19 cellular contexts compared by ENCODE assay signal in the genomic region with DNA sequence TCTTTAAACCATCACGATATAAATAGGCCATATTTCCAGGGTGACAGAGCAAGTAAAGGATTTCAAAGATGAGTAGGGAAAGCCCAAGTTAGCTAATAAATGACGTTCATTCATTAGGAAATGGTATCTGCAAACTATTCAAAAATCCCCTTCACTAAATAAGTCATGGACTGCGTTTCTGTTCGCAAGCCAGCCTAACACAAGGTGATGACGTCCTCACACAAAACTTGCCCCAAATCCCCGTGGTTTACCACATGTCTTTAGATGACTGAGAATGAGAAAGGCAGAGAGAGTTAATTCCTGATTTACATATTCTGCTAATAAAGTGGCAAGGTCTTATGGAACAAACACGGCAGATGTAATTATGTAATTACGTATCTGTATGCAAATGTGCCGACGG.
A peak's percentile ranks its signal among the peaks of the same experiment; 100 is the strongest.
DNase-seq lines count a peak whose midpoint lies in the region; ATAC-seq lines count a peak whose summit lies in the region.
"Had no signal": no experiment of that assay in that cellular context is flagged by ENCODE, and none has a peak within 500 bp of the region (broad histone marks: within the 10 kb centered on the region; RNA-seq: fewer than 3 reads in every experiment).

No MANE protein-coding gene starts in this region.

- no peak overlapping the region for H3K27ac Mint-ChIP-seq in stimulated activated naive CD8-positive, alpha-beta T cell treated with anti-CD3 and anti-CD28 coated beads, Interleukin-15, amount 100 ng/mL, for 72 hours
- no peak overlapping the region for H3K27ac Mint-ChIP-seq in immature natural killer cell
- H3K27ac Mint-ChIP-seq: activated naive CD4-positive, alpha-beta T cell treated with anti-CD3 and anti-CD28 coated beads, Interleukin-2, amount 50 U/mL, for 24 hours; endodermal cell; GM23338 had no signal

- H3K4me1 Mint-ChIP-seq in stimulated activated naive CD8-positive, alpha-beta T cell treated with anti-CD3 and anti-CD28 coated beads, Interleukin-15, amount 100 ng/mL, for 72 hours, result no peaks in the 10 kb centered on the region
- no peaks in the 10 kb centered on the region for H3K4me1 Mint-ChIP-seq in immature natural killer cell
- H3K4me1 Mint-ChIP-seq: activated naive CD4-positive, alpha-beta T cell treated with anti-CD3 and anti-CD28 coated beads, Interleukin-2, amount 50 U/mL, for 24 hours; endodermal cell; GM23338 had no signal

- no peaks in the 10 kb centered on the region for H3K27me3 Mint-ChIP-seq in stimulated activated naive CD8-positive, alpha-beta T cell treated with anti-CD3 and anti-CD28 coated beads, Interleukin-15, amount 100 ng/mL, for 72 hours
- peaks cover 0 to 2% (median 0%) of the 10 kb centered on the region in 3 donors for H3K27me3 Mint-ChIP-seq in immature natural killer cell (ENCODE audit: low read depth in 3 of 3)
- H3K27me3 Mint-ChIP-seq: activated naive CD4-positive, alpha-beta T cell treated with anti-CD3 and anti-CD28 coated beads, Interleukin-2, amount 50 U/mL, for 24 hours had no signal

- DNase-seq in stimulated activated naive CD8-positive, alpha-beta T cell treated with anti-CD3 and anti-CD28 coated beads, Interleukin-15, amount 100 ng/mL, for 72 hours, result no peak
- no peak for DNase-seq in stimulated activated naive CD8-positive, alpha-beta T cell treated with anti-CD3 and anti-CD28 coated beads, Interleukin-15, Interleukin-2, amounts not matched to agents 100 U/mL and 50 U/mL, for 24 hours
- DNase-seq in NCI-H510A treated with DMSO at 0.1 percent for 48 hours (lab: John Stamatoyannopoulos, UW) (no peak), posterior vena cava (ENCODE audit: low spot score) (no peak), immature natural killer cell (no peak)
- DNase-seq in stimulated activated CD4-positive, alpha-beta T cell treated with anti-CD3 and anti-CD28 coated beads, Interleukin-12 subunit alpha, Interleukin-12 subunit beta, amount 100 ng/mL, for 4 hours, result no peak
- DNase-seq: activated CD4-positive, alpha-beta T cell treated with anti-CD3 and anti-CD28 coated beads, Interleukin-2, amount 50 U/mL, for 48 hours; endodermal cell; left ventricle myocardium superior; MM.1S; NCI-H1694 treated with DMSO at 0.1 percent for 48 hours; stimulated activated CD4-positive, alpha-beta T cell treated with anti-CD3 and anti-CD28 coated beads, Interleukin-15, amount 100 ng/mL, for 24 hours; stimulated activated naive CD4-positive, alpha-beta T cell; SW 1271; transverse colon had no signal

- intact Hi-C loops in posterior vena cava (cut with DNase I), result no loop called here

- H3K9me3 Mint-ChIP-seq in stimulated activated naive CD8-positive, alpha-beta T cell treated with anti-CD3 and anti-CD28 coated beads, Interleukin-15, amount 100 ng/mL, for 72 hours, result peaks cover 8 to 12% of the 10 kb centered on the region in 2 donors
- H3K9me3 Mint-ChIP-seq in immature natural killer cell, result peaks cover 0 to 12% (median 5%) of the 10 kb centered on the region in 6 donors
- H3K9me3 Mint-ChIP-seq: activated naive CD4-positive, alpha-beta T cell treated with anti-CD3 and anti-CD28 coated beads, Interleukin-2, amount 50 U/mL, for 24 hours had no signal

- H3K4me3 Mint-ChIP-seq in stimulated activated naive CD8-positive, alpha-beta T cell treated with anti-CD3 and anti-CD28 coated beads, Interleukin-15, amount 100 ng/mL, for 72 hours, result no peak overlapping the region
- H3K4me3 Mint-ChIP-seq in immature natural killer cell, result no peak overlapping the region
- H3K4me3 Mint-ChIP-seq: activated naive CD4-positive, alpha-beta T cell treated with anti-CD3 and anti-CD28 coated beads, Interleukin-2, amount 50 U/mL, for 24 hours; endodermal cell; GM23338 had no signal

- H3K36me3 Mint-ChIP-seq in immature natural killer cell, result no peaks in the 10 kb centered on the region
- H3K36me3 Mint-ChIP-seq: activated naive CD4-positive, alpha-beta T cell treated with anti-CD3 and anti-CD28 coated beads, Interleukin-2, amount 50 U/mL, for 24 hours had no signal

- peak; percentile 26 for ATAC-seq in stimulated activated naive CD8-positive, alpha-beta T cell treated with anti-CD3 and anti-CD28 coated beads, Interleukin-15, amount 100 ng/mL, for 72 hours
- ATAC-seq in stimulated activated naive CD8-positive, alpha-beta T cell treated with anti-CD3 and anti-CD28 coated beads, Interleukin-15, Interleukin-2, amounts not matched to agents 100 U/mL and 50 U/mL, for 24 hours, result no peak
- peak; percentile 89 for ATAC-seq in HG02798 (IDR thresholded peaks at IDR 0.05; ENCODE audit: poor library complexity, unreplicated experiment)
- peak; percentile 82 for ATAC-seq in HG03469 (IDR thresholded peaks at IDR 0.05; ENCODE audit: unreplicated experiment)
- ATAC-seq: GM23338, left ventricle myocardium superior had no signal
